Comparison of ENCODE assay signal across 29 cellular contexts in the genomic region with DNA sequence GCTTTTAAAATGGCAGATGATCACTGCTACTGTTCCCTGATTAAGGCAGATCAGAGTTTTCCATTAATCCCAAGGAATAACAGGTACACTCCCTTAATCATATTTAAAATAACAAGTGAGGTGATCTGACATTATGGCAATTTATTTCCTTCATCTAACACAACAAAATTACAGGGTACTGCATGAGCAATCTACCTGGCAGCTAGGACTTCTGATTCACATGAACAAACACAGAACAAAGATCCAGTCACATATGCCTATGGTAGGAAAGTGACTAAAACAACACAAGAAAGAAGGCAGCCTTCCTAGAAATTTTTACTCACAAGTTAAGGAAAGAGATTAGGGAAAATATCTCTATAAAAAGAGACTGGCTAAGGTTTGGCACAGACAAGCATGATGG. TPM values are rescaled to one million over a fixed set of nuclear protein-coding genes. Genes with fewer than 3 reads are reported as not detected.
DNase-seq lines count a peak whose midpoint lies in the region; ATAC-seq and TF ChIP-seq lines count a peak whose summit lies in the region.
"Had no signal": no experiment of that assay in that cellular context is flagged by ENCODE, and none has a peak within 500 bp of the region (broad histone marks: within the 10 kb centered on the region; RNA-seq: fewer than 3 reads in every experiment).

No MANE protein-coding gene starts in this region.

- H2AFZ ChIP-seq in GM23338 (no peak overlapping the region), neuronal stem cell (ENCODE audit: low read length) (no peak overlapping the region)

- no peak overlapping the region for H2BK5ac ChIP-seq in neuronal stem cell (ENCODE audit: low read length)

- H3K4me3 Mint-ChIP-seq in GM23338 = no peak overlapping the region
- H3K4me3 Mint-ChIP-seq: activated CD4-positive, alpha-beta memory T cell treated with anti-CD3 and anti-CD28 coated beads for 36 hours; CD8-positive, alpha-beta memory T cell; immature natural killer cell; mesothelial cell of epicardium; naive thymus-derived CD4-positive, alpha-beta T cell had no signal

- H3K4me1 ChIP-seq in GM23338 (ENCODE audit: insufficient read depth) (peaks cover 36% of the 10 kb centered on the region), mucosa of descending colon (ENCODE audit: low read depth) (peaks cover 6% of the 10 kb centered on the region), neuronal stem cell (ENCODE audit: control insufficient read depth in 2 of 2, insufficient read depth in 1 of 2, low read depth in 1 of 2, low read length in 2 of 2) (no peaks in the 10 kb centered on the region)

- DNase-seq in GM23338 (ENCODE audit: low spot score) = no peak
- peak; percentile 90 for DNase-seq in NCI-H69 (lab: John Stamatoyannopoulos, UW)
- no peak for DNase-seq in dorsolateral prefrontal cortex
- DNase-seq in mucosa of descending colon = no peak
- DNase-seq in stimulated activated CD4-positive, alpha-beta T cell treated with anti-CD3 and anti-CD28 coated beads, Interleukin-15, amount 100 ng/mL, for 24 hours = no peak
- DNase-seq in SK-N-DZ (ENCODE audit: low spot score) = no peak
- DNase-seq in neuronal stem cell (ENCODE audit: low spot score) = no peak
- no peak for DNase-seq in NCI-H748 treated with DMSO at 0.1 percent for 48 hours (lab: John Stamatoyannopoulos, UW)
- DNase-seq: activated CD4-positive, alpha-beta memory T cell treated with anti-CD3 and anti-CD28 coated beads for 36 hours; anterior cingulate cortex; BE2C; caudate nucleus; CD8-positive, alpha-beta memory T cell; cortex of kidney; DMS53; hypothalamus; immature natural killer cell; naive thymus-derived CD4-positive, alpha-beta T cell; NCI-H1436 treated with DMSO at 0.1 percent for 48 hours; NCI-H510A treated with DMSO at 0.1 percent for 48 hours; occipital lobe; retina; small intestine; stimulated activated CD4-positive, alpha-beta T cell treated with anti-CD3 and anti-CD28 coated beads, Interleukin-2, amount 100 ng/mL, for 24 hours; transverse colon had no signal

- no peaks in the 10 kb centered on the region for H3K9me3 Mint-ChIP-seq in GM23338
- H3K9me3 Mint-ChIP-seq: activated CD4-positive, alpha-beta memory T cell treated with anti-CD3 and anti-CD28 coated beads for 36 hours; activated naive CD4-positive, alpha-beta T cell treated with anti-CD3 and anti-CD28 coated beads, Interleukin-2, amount 50 U/mL, for 72 hours; CD8-positive, alpha-beta memory T cell; immature natural killer cell; mesothelial cell of epicardium had no signal

- intact Hi-C loops in dorsolateral prefrontal cortex (cut with DNase I) = no loop called here
- intact Hi-C loops in mucosa of descending colon (cut with DNase I, micrococcal nuclease) = no loop called here

- no peaks in the 10 kb centered on the region; the same call in 1 of the 2 replicates for H4K20me1 ChIP-seq in GM23338 (replicated peaks; ENCODE audit: insufficient read depth)

- no peaks in the 10 kb centered on the region; the same call in 1 of the 2 replicates for H3K9me2 ChIP-seq in GM23338 (ENCODE audit: insufficient read depth)

- H3K79me2 ChIP-seq in GM23338 (replicated peaks; ENCODE audit: insufficient read depth) = peaks cover 96% of the 10 kb centered on the region

- H3K9ac ChIP-seq in neuronal stem cell (ENCODE audit: low read depth, low read length, poor library complexity) = no peak overlapping the region

- peaks cover 39% of the 10 kb centered on the region for H3K4me1 Mint-ChIP-seq in GM23338
- H3K4me1 Mint-ChIP-seq: CD8-positive, alpha-beta memory T cell; immature natural killer cell had no signal

- no peaks in the 10 kb centered on the region for H3K79me1 ChIP-seq in neuronal stem cell (ENCODE audit: low read depth, low read length)

- peak overlapping the region; percentile 11; the same call in 1 of the 2 replicates for H3K27ac Mint-ChIP-seq in GM23338
- H3K27ac Mint-ChIP-seq: activated CD4-positive, alpha-beta memory T cell treated with anti-CD3 and anti-CD28 coated beads for 36 hours; activated naive CD4-positive, alpha-beta T cell treated with anti-CD3 and anti-CD28 coated beads, Interleukin-2, amount 50 U/mL, for 72 hours; CD8-positive, alpha-beta memory T cell; immature natural killer cell; mesothelial cell of epicardium; naive thymus-derived CD4-positive, alpha-beta T cell had no signal

- no peak for TF ChIP-seq CTCF in GM23338 (conservative IDR thresholded peaks at IDR 0.05; ENCODE audit: low read depth in 2 of 2)
- no peak for TF ChIP-seq CTCF in dorsolateral prefrontal cortex (IDR thresholded peaks at IDR 0.05 in 54 of 56, conservative IDR thresholded peaks at IDR 0.05 in 2 of 56; ENCODE audit: low read depth in 1 of 56, partially characterized antibody in 56 of 56)
- TF ChIP-seq CTCF in mucosa of descending colon (IDR thresholded peaks at IDR 0.05) = no peak

- no peaks in the 10 kb centered on the region for H3K27me3 Mint-ChIP-seq in GM23338 (ENCODE audit: insufficient read depth, low read depth, poor library complexity)
- H3K27me3 Mint-ChIP-seq: activated CD4-positive, alpha-beta memory T cell treated with anti-CD3 and anti-CD28 coated beads for 36 hours had no signal

- ATAC-seq in GM23338 (no peak), mucosa of descending colon (peak; percentile 30)
- ATAC-seq: activated naive CD4-positive, alpha-beta T cell treated with anti-CD3 and anti-CD28 coated beads, Interleukin-2, amount 50 U/mL, for 72 hours; naive thymus-derived CD4-positive, alpha-beta T cell had no signal

- H4K8ac ChIP-seq in neuronal stem cell (ENCODE audit: low read depth, low read length) = no peak overlapping the region

- no peaks in the 10 kb centered on the region for H3K36me3 ChIP-seq in GM23338 (ENCODE audit: insufficient read depth)
- no peaks in the 10 kb centered on the region for H3K36me3 ChIP-seq in mucosa of descending colon (ENCODE audit: low read depth)
- no peaks in the 10 kb centered on the region for H3K36me3 ChIP-seq in neuronal stem cell (replicated peaks in 1 of 2; ENCODE audit: control insufficient read depth in 2 of 2, insufficient read depth in 2 of 2, low read length in 2 of 2)
- H3K36me3 ChIP-seq: BE2C, HAP-1, transverse colon had no signal

- no peaks in the 10 kb centered on the region for H3K27me3 ChIP-seq in GM23338 (ENCODE audit: insufficient read depth)
- no peaks in the 10 kb centered on the region for H3K27me3 ChIP-seq in dorsolateral prefrontal cortex
- H3K27me3 ChIP-seq in neuronal stem cell (ENCODE audit: control insufficient read depth in 3 of 3, insufficient read depth in 3 of 3, low read depth in 1 of 3, low read length in 3 of 3) = no peaks in the 10 kb centered on the region
- H3K27me3 ChIP-seq: BE2C, transverse colon had no signal

- no peak overlapping the region for H3K14ac ChIP-seq in neuronal stem cell (ENCODE audit: low read length)

- H2BK120ac ChIP-seq in neuronal stem cell (ENCODE audit: low read depth, low read length) = no peak overlapping the region

- H3K4ac ChIP-seq in neuronal stem cell (ENCODE audit: low read length) = no peak overlapping the region

- no peak overlapping the region for H2BK15ac ChIP-seq in neuronal stem cell (ENCODE audit: low read length)

- 0 out of 2 replicates have a peak overlapping the region, but pooled peaks have one; percentile 35 for H3K27ac ChIP-seq in GM23338 (ENCODE audit: low read depth)
- H3K27ac ChIP-seq in dorsolateral prefrontal cortex = peak overlapping the region in 35 of 59 donors; percentile 0 to 99 (median 69)
- no peak overlapping the region for H3K27ac ChIP-seq in neuronal stem cell (replicated peaks; ENCODE audit: low read length)
- H3K27ac ChIP-seq: transverse colon had no signal

- no peak overlapping the region for H2AK5ac ChIP-seq in neuronal stem cell (ENCODE audit: low read depth, low read length)

- no peaks in the 10 kb centered on the region for H3F3A ChIP-seq in GM23338 (replicated peaks; ENCODE audit: low read depth)

- no peak overlapping the region for H2BK12ac ChIP-seq in neuronal stem cell (ENCODE audit: low read length)

- H3K4me3 ChIP-seq in GM23338 = no peak overlapping the region
- H3K4me3 ChIP-seq in dorsolateral prefrontal cortex = peak overlapping the region in 2 of 59 donors; percentile 3 to 16
- H3K4me3 ChIP-seq in mucosa of descending colon = no peak overlapping the region
- no peak overlapping the region for H3K4me3 ChIP-seq in neuronal stem cell (ENCODE audit: low read length in 2 of 2)
- H3K4me3 ChIP-seq: HAP-1, transverse colon had no signal

- H3K36me3 Mint-ChIP-seq in GM23338 (ENCODE audit: low read depth) = peaks cover 24% of the 10 kb centered on the region
- H3K36me3 Mint-ChIP-seq: activated CD4-positive, alpha-beta memory T cell treated with anti-CD3 and anti-CD28 coated beads for 36 hours; activated naive CD4-positive, alpha-beta T cell treated with anti-CD3 and anti-CD28 coated beads, Interleukin-2, amount 50 U/mL, for 72 hours; CD8-positive, alpha-beta memory T cell; immature natural killer cell had no signal

- H3K18ac ChIP-seq in neuronal stem cell (ENCODE audit: low read length) = no peak overlapping the region

- H3K4me2 ChIP-seq in GM23338 (no peak overlapping the region), neuronal stem cell (ENCODE audit: insufficient read depth, low read length, poor library complexity, severe bottlenecking) (no peak overlapping the region)

- no peaks in the 10 kb centered on the region for H3K9me3 ChIP-seq in mucosa of descending colon
- no peaks in the 10 kb centered on the region for H3K9me3 ChIP-seq in neuronal stem cell (replicated peaks in 1 of 2; ENCODE audit: control insufficient read depth in 2 of 2, insufficient read depth in 1 of 2, low read depth in 1 of 2, low read length in 2 of 2)
- H3K9me3 ChIP-seq: BE2C, HAP-1, transverse colon had no signal

- no peak overlapping the region for H4K91ac ChIP-seq in neuronal stem cell (ENCODE audit: low read depth, low read length, poor library complexity)

- no peak overlapping the region for H3K23ac ChIP-seq in neuronal stem cell (ENCODE audit: low read depth, low read length, poor library complexity)

TF ChIP-seq in GM23338, 12 proteins besides CTCF, POLR2A, EP300 and RAD21 (continues in another document):
- no peak for TF ChIP-seq JUNB (IDR thresholded peaks at IDR 0.05; ENCODE audit: unreplicated experiment)
- TF ChIP-seq POLR2AphosphoS5 (IDR thresholded peaks at IDR 0.05; ENCODE audit: low read depth) = no peak
- no peak for TF ChIP-seq EZH2 (IDR thresholded peaks at IDR 0.05; ENCODE audit: low read depth, unreplicated experiment)
- TF ChIP-seq EZH2phosphoT487 (IDR thresholded peaks at IDR 0.05; ENCODE audit: unreplicated experiment) = no peak
- TF ChIP-seq ZNF331 (CRISPR knock-in tag; IDR thresholded peaks at IDR 0.05; ENCODE audit: low read depth) = no peak

RNA-seq across cellular contexts. Expression of a gene that starts 33.2 kb away (rescaled TPM):
- 47.8 and 49.2 TPM in 2 replicates for total RNA-seq in GM23338 (2014; rRNA removed; shearing (Covaris generic))
- 43.2 and 44.7 TPM in 2 replicates for polyA plus RNA-seq in GM23338 (2016; fragmentation: Nextera tagmentation; extraction: Ambion mirVana)
- total RNA-seq in dorsolateral prefrontal cortex (100 to 1,000 TPM in 67 of 120 experiments, 10 to 100 TPM in 53; 56.8 to 230 (median 104) TPM), mucosa of descending colon (10 to 100 TPM; 28.4 to 80.5 (median 68.6) TPM)
- polyA plus RNA-seq in SK-N-DZ (2014; cell fraction: cytosol; rRNA removed) = 2.5 TPM in 2 replicates
- polyA plus RNA-seq in SK-N-DZ (2014; cell fraction: nucleus; rRNA removed) = 2.5 and 3.0 TPM in 2 replicates
- 2.2 TPM for polyA plus RNA-seq in neuronal stem cell (2013, experiment 1 of 2)
- polyA plus RNA-seq in neuronal stem cell (2013, experiment 2 of 2) = 1.7 TPM
- total RNA-seq: G401 had no signal
